Comparison of ENCODE assay signal across 1 cellular context in genomic region chr5:54150841-54151240, GRCh38.
TF ChIP-seq lines count a peak whose summit lies in the region.

No MANE protein-coding gene starts in this region.

TF ChIP-seq in GM12878, 131 proteins besides CTCF, POLR2A, EP300 and RAD21 (continued from another document):
- TF ChIP-seq USF2 (IDR thresholded peaks at IDR 0.05; ENCODE audit: borderline replicate concordance, low read depth, low read length) (no peak), IKZF1 (conservative IDR thresholded peaks at IDR 0.05) (no peak), CREB1 (IDR thresholded peaks at IDR 0.05; ENCODE audit: low read depth) (no peak), YBX1 (IDR thresholded peaks at IDR 0.05) (no peak)
